In genomic region chr22:19522190-19522880, GRCh38 we compare ENCODE assay signal across 9 cellular contexts. TPM values are rescaled to one million over a fixed set of nuclear protein-coding genes. Genes with fewer than 3 reads are reported as not detected.
A peak's percentile ranks its signal among the peaks of the same experiment; 100 is the strongest.
DNase-seq lines count a peak whose midpoint lies in the region; ATAC-seq and TF ChIP-seq lines count a peak whose summit lies in the region.
"Had no signal": no experiment of that assay in that cellular context is flagged by ENCODE, and none has a peak within 500 bp of the region (broad histone marks: within the 10 kb centered on the region; RNA-seq: fewer than 3 reads in every experiment).

No MANE protein-coding gene starts in this region.

- peaks cover 10% of the 10 kb centered on the region for H3K4me1 Mint-ChIP-seq in activated T-cell treated with anti-CD3 and anti-CD28 coated beads, Interleukin-2, amount 50 U/mL, for 4 hours (ENCODE audit: low read depth)
- H3K4me1 Mint-ChIP-seq in type B pancreatic cell (ENCODE audit: unreplicated experiment) = peaks cover under 1% of the 10 kb centered on the region

- H3K9me3 ChIP-seq in WERI-Rb-1 (ENCODE audit: severe bottlenecking) (no peaks in the 10 kb centered on the region), left lung (no peaks in the 10 kb centered on the region)
- H3K9me3 ChIP-seq: BLaER1 treated with 17β-estradiol and CSF1 and Interleukin-3, amounts not matched to agents 10 nM and 100 nM had no signal

- H3K36me3 Mint-ChIP-seq in activated T-cell treated with anti-CD3 and anti-CD28 coated beads, Interleukin-2, amount 50 U/mL, for 4 hours (ENCODE audit: insufficient read depth) = peaks cover 2% of the 10 kb centered on the region
- H3K36me3 Mint-ChIP-seq in type B pancreatic cell = no peaks in the 10 kb centered on the region

- H3K27ac ChIP-seq in WERI-Rb-1 = peak overlapping the region; percentile 36
- H3K27ac ChIP-seq in left lung = peak overlapping the region; percentile 53 to 83
- H3K27ac ChIP-seq: BLaER1 treated with 17β-estradiol and CSF1 and Interleukin-3, amounts not matched to agents 10 nM and 100 nM had no signal

- H3K4me3 ChIP-seq in WERI-Rb-1 (ENCODE audit: low read depth, low read length) (no peak overlapping the region), left lung (peak overlapping the region; percentile 25 to 48)
- H3K4me3 ChIP-seq: BLaER1 treated with 17β-estradiol and CSF1 and Interleukin-3, amounts not matched to agents 10 nM and 100 nM had no signal

- H3K4me1 ChIP-seq in left lung = peaks cover 5 to 32% of the 10 kb centered on the region in 2 donors
- H3K4me1 ChIP-seq: BLaER1 treated with 17β-estradiol and CSF1 and Interleukin-3, amounts not matched to agents 10 nM and 100 nM had no signal

- H3K27me3 ChIP-seq in WERI-Rb-1 (ENCODE audit: insufficient read depth, low read depth, severe bottlenecking) (no peaks in the 10 kb centered on the region), left lung (peaks cover 31 to 44% of the 10 kb centered on the region in 2 donors)

- H3K27me3 Mint-ChIP-seq in activated T-cell treated with anti-CD3 and anti-CD28 coated beads, Interleukin-2, amount 50 U/mL, for 4 hours (ENCODE audit: low read depth) = peaks cover 34% of the 10 kb centered on the region
- H3K27me3 Mint-ChIP-seq in type B pancreatic cell = peaks cover 44% of the 10 kb centered on the region

- no peak for ATAC-seq in activated T-cell treated with anti-CD3 and anti-CD28 coated beads, Interleukin-2, amount 50 U/mL, for 4 hours
- ATAC-seq in left lung (no peak), HG02623 (IDR thresholded peaks at IDR 0.05; ENCODE audit: unreplicated experiment) (no peak), GM21825 (IDR thresholded peaks at IDR 0.05; ENCODE audit: unreplicated experiment) (no peak)

- intact Hi-C loops in left lung (cut with DNase I) = no loop called here

- TF ChIP-seq CTCF in WERI-Rb-1 (IDR thresholded peaks at IDR 0.05; ENCODE audit: low read depth, low read length) (no peak), left lung (IDR thresholded peaks at IDR 0.05) (no peak), type B pancreatic cell (conservative IDR thresholded peaks at IDR 0.05) (no peak)

- H3K36me3 ChIP-seq in WERI-Rb-1 (peaks cover 44% of the 10 kb centered on the region), left lung (peaks cover 0 to 8% of the 10 kb centered on the region in 2 donors)

- peak overlapping the region; percentile 54 for H3K4me3 Mint-ChIP-seq in activated T-cell treated with anti-CD3 and anti-CD28 coated beads, Interleukin-2, amount 50 U/mL, for 4 hours
- peak overlapping the region; percentile 83 for H3K4me3 Mint-ChIP-seq in type B pancreatic cell

- no peak overlapping the region for H3K27ac Mint-ChIP-seq in type B pancreatic cell

- H3K9me3 Mint-ChIP-seq in activated T-cell treated with anti-CD3 and anti-CD28 coated beads, Interleukin-2, amount 50 U/mL, for 4 hours = no peaks in the 10 kb centered on the region
- H3K9me3 Mint-ChIP-seq in type B pancreatic cell = no peaks in the 10 kb centered on the region

- no peak for DNase-seq in activated T-cell treated with anti-CD3 and anti-CD28 coated beads, Interleukin-2, amount 50 U/mL, for 4 hours
- no peak for DNase-seq in activated T-cell treated with anti-CD3 and anti-CD28 coated beads, Interleukin-2, amount 50 U/mL, for 1 hour
- DNase-seq in WERI-Rb-1 (peak; percentile 54), left lung (no peak), type B pancreatic cell (ENCODE audit: extremely low spot score, unreplicated experiment) (peak; percentile 67), GOT3 (lab: John Stamatoyannopoulos, UW) (no peak)

RNA-seq across cellular contexts. Expression of gene CLDN5, which starts 1.9 kb away (rescaled TPM):
- total RNA-seq in activated T-cell treated with anti-CD3 and anti-CD28 coated beads, Interleukin-2, amount 50 U/mL, for 4 hours = under 1 TPM; 0.24 to 0.38 (median 0.28) TPM
- total RNA-seq in left lung = 10 to 100 TPM; 86.9 to 89.7 TPM
- 1.00 and 2.2 TPM in 2 replicates for total RNA-seq in type B pancreatic cell (ENCODE audit: low replicate concordance)

RNA-seq across cellular contexts. Expression of gene CDC45, which starts 42.6 kb away (rescaled TPM):
- total RNA-seq in activated T-cell treated with anti-CD3 and anti-CD28 coated beads, Interleukin-2, amount 50 U/mL, for 4 hours = 10 to 100 TPM; 50.2 to 80.5 (median 54.7) TPM
- total RNA-seq in left lung = 10 to 100 TPM in 1 of 2 donors, 1 to 10 TPM in 1; 6.5 to 11.8 TPM
- total RNA-seq in type B pancreatic cell (ENCODE audit: low replicate concordance) = 10.6 and 19.0 TPM in 2 replicates

RNA-seq across cellular contexts. Expression of gene UFD1, which starts 43.3 kb away (rescaled TPM):
- total RNA-seq in activated T-cell treated with anti-CD3 and anti-CD28 coated beads, Interleukin-2, amount 50 U/mL, for 4 hours = 100 to 1,000 TPM; 107 TPM
- 10 to 100 TPM; 41.7 to 72.9 TPM for total RNA-seq in left lung
- total RNA-seq in type B pancreatic cell (ENCODE audit: low replicate concordance) = 52.4 and 56.1 TPM in 2 replicates

Comparison
In these comparisons a context has a peak if more than half of its experiments do, and no peak if none do; other contexts are left out.
1. DNase-seq: peak in WERI-Rb-1 (single experiment) and type B pancreatic cell (single experiment); none in activated T-cell treated with anti-CD3 and anti-CD28 coated beads, Interleukin-2, amount 50 U/mL, for 4 hours (single experiment), activated T-cell treated with anti-CD3 and anti-CD28 coated beads, Interleukin-2, amount 50 U/mL, for 1 hour (single experiment), left lung (0 of 2) and GOT3 (single experiment).
2. RNA of gene CLDN5, which starts 1.9 kb away (total RNA-seq): 86.9 to 89.7 TPM in left lung; 1.00 to 2.2 TPM in type B pancreatic cell and 0.24 to 0.38 TPM in activated T-cell treated with anti-CD3 and anti-CD28 coated beads, Interleukin-2, amount 50 U/mL, for 4 hours; every median in the first group is over 10 times any median in the second.